19 cellular contexts compared by ENCODE assay signal in genomic region chr21:34770581-34770980, GRCh38.
"Had no signal": no experiment of that assay in that cellular context is flagged by ENCODE, and none has a peak within 500 bp of the region (broad histone marks: within the 10 kb centered on the region; RNA-seq: fewer than 3 reads in every experiment).

No MANE protein-coding gene starts in this region.

- H3K27me3 ChIP-seq: sigmoid colon, suprapubic skin, upper lobe of left lung had no signal

- H3K9ac ChIP-seq: parathyroid adenoma had no signal

- DNase-seq: activated CD4-positive, alpha-beta memory T cell treated with anti-CD3 and anti-CD28 coated beads for 36 hours; activated CD4-positive, alpha-beta T cell treated with anti-CD3 and anti-CD28 coated beads for 4 hours; activated T-cell treated with anti-CD3 and anti-CD28 coated beads for 4 hours; amniotic stem cell; foreskin fibroblast; left cardiac atrium; lower lobe of right lung; sigmoid colon; stimulated activated CD4-positive, alpha-beta T cell treated with anti-CD3 and anti-CD28 coated beads, Interleukin-12 subunit alpha, Interleukin-12 subunit beta, amount 100 ng/mL, for 4 hours; stimulated activated CD4-positive, alpha-beta T cell treated with anti-CD3 and anti-CD28 coated beads, Interleukin-1b, Interleukin-23, amount 100 ng/mL, for 48 hours; stimulated activated naive CD8-positive, alpha-beta T cell treated with anti-CD3 and anti-CD28 coated beads, Interleukin-15, Interleukin-2, amounts not matched to agents 100 U/mL and 50 U/mL, for 24 hours; T-cell; upper lobe of left lung had no signal

- H2AFZ ChIP-seq: parathyroid adenoma had no signal

- H3K36me3 ChIP-seq: lower lobe of right lung, neutrophil, sigmoid colon, suprapubic skin, upper lobe of left lung had no signal

- H3K27ac ChIP-seq: coronary artery, lower lobe of right lung, neutrophil, parathyroid adenoma, sigmoid colon, suprapubic skin, upper lobe of left lung had no signal

- H3K4me1 ChIP-seq: lower lobe of right lung, parathyroid adenoma, suprapubic skin, upper lobe of left lung had no signal

- H3K79me2 ChIP-seq: parathyroid adenoma had no signal

- H3K9me3 ChIP-seq: lower lobe of right lung, neutrophil, sigmoid colon, suprapubic skin, upper lobe of left lung had no signal

- H3K4me3 ChIP-seq: coronary artery, lower lobe of right lung, sigmoid colon, suprapubic skin, upper lobe of left lung had no signal

- ATAC-seq: left cardiac atrium; lower lobe of right lung; natural killer cell treated with Interleukin-12 subunit alpha and Interleukin-12 subunit beta and Interleukin-15 and Interleukin-18, amount 100 ng/mL, for 72 hours; stimulated activated naive CD8-positive, alpha-beta T cell treated with anti-CD3 and anti-CD28 coated beads, Interleukin-15, Interleukin-2, amounts not matched to agents 100 U/mL and 50 U/mL, for 24 hours; T-cell; WTC11 had no signal
